In genomic region chr2:28397043-28397381, GRCh38 we compare ENCODE assay signal across 10 cellular contexts. TPM values are rescaled to one million over a fixed set of nuclear protein-coding genes. Genes with fewer than 3 reads are reported as not detected.
DNase-seq lines count a peak whose midpoint lies in the region; ATAC-seq and TF ChIP-seq lines count a peak whose summit lies in the region.
"Had no signal": no experiment of that assay in that cellular context is flagged by ENCODE, and none has a peak within 500 bp of the region (broad histone marks: within the 10 kb centered on the region; RNA-seq: fewer than 3 reads in every experiment).

No MANE protein-coding gene starts in this region.

- peaks cover 17% of the 10 kb centered on the region; the same call in 1 of the 2 replicates for H3K27me3 ChIP-seq in H9 (ENCODE audit: insufficient read depth, low read length)

- H3K36me3 ChIP-seq in mesodermal cell (ENCODE audit: control insufficient read depth, insufficient read depth, low read length), result peaks cover 62% of the 10 kb centered on the region

- no peaks in the 10 kb centered on the region for H4K20me1 ChIP-seq in H9 (ENCODE audit: control insufficient read depth, insufficient read depth, insufficient read length)

- peak overlapping the region; percentile 90 for H3K4me3 ChIP-seq in mesodermal cell (ENCODE audit: extremely low read depth, insufficient read depth, low read length, poor library complexity, severe bottlenecking)

- no peak overlapping the region for H2BK15ac ChIP-seq in H9 (ENCODE audit: low read depth, low read length)

- H2BK5ac ChIP-seq in H9 (ENCODE audit: insufficient read length, low read length), result no peak overlapping the region

- H3K27ac ChIP-seq in caudate nucleus (ENCODE audit: low read depth, low read length) (peak overlapping the region; percentile 92), mesodermal cell (ENCODE audit: low read depth, low read length, severe bottlenecking) (peak overlapping the region; percentile 89), H9 (ENCODE audit: insufficient read length, low read depth, low read length) (no peak overlapping the region)

- H3K4me3 Mint-ChIP-seq in activated naive CD4-positive, alpha-beta T cell treated with anti-CD3 and anti-CD28 coated beads, Interleukin-2, amount 50 U/mL, for 24 hours, result no peak overlapping the region
- no peak overlapping the region for H3K4me3 Mint-ChIP-seq in activated naive CD4-positive, alpha-beta T cell treated with anti-CD3 and anti-CD28 coated beads, Interleukin-2, amount 10 ng/mL, durations not matched to agents 7 days and 5 days
- H3K4me3 Mint-ChIP-seq in type B pancreatic cell, result peak overlapping the region; percentile 66
- H3K4me3 Mint-ChIP-seq in natural killer cell treated with Interleukin-12 subunit alpha and Interleukin-12 subunit beta and Interleukin-15 and Interleukin-18, amount 100 ng/mL, for 72 hours, result no peak overlapping the region
- no peak overlapping the region for H3K4me3 Mint-ChIP-seq in H9
- H3K4me3 Mint-ChIP-seq: neural crest cell had no signal

- peak overlapping the region; percentile 15 for H3K27ac Mint-ChIP-seq in activated naive CD4-positive, alpha-beta T cell treated with anti-CD3 and anti-CD28 coated beads, Interleukin-2, amount 50 U/mL, for 24 hours
- H3K27ac Mint-ChIP-seq in activated naive CD4-positive, alpha-beta T cell treated with anti-CD3 and anti-CD28 coated beads, Interleukin-2, amount 10 ng/mL, durations not matched to agents 7 days and 5 days, result no peak overlapping the region
- H3K27ac Mint-ChIP-seq in type B pancreatic cell, result no peak overlapping the region
- H3K27ac Mint-ChIP-seq in natural killer cell treated with Interleukin-12 subunit alpha and Interleukin-12 subunit beta and Interleukin-15 and Interleukin-18, amount 100 ng/mL, for 72 hours, result no peak overlapping the region
- no peak overlapping the region for H3K27ac Mint-ChIP-seq in H9
- H3K27ac Mint-ChIP-seq: B cell had no signal

- no peaks in the 10 kb centered on the region for H3K27me3 Mint-ChIP-seq in activated naive CD4-positive, alpha-beta T cell treated with anti-CD3 and anti-CD28 coated beads, Interleukin-2, amount 50 U/mL, for 24 hours
- H3K27me3 Mint-ChIP-seq in activated naive CD4-positive, alpha-beta T cell treated with anti-CD3 and anti-CD28 coated beads, Interleukin-2, amount 10 ng/mL, durations not matched to agents 7 days and 5 days, result peaks cover 4% of the 10 kb centered on the region
- H3K27me3 Mint-ChIP-seq in type B pancreatic cell, result peaks cover 12% of the 10 kb centered on the region
- H3K27me3 Mint-ChIP-seq in natural killer cell treated with Interleukin-12 subunit alpha and Interleukin-12 subunit beta and Interleukin-15 and Interleukin-18, amount 100 ng/mL, for 72 hours, result no peaks in the 10 kb centered on the region
- H3K27me3 Mint-ChIP-seq in H9 (ENCODE audit: low read depth), result peaks cover 4% of the 10 kb centered on the region

- peaks cover 12% of the 10 kb centered on the region for H3K4me1 Mint-ChIP-seq in activated naive CD4-positive, alpha-beta T cell treated with anti-CD3 and anti-CD28 coated beads, Interleukin-2, amount 50 U/mL, for 24 hours
- peaks cover 21% of the 10 kb centered on the region for H3K4me1 Mint-ChIP-seq in activated naive CD4-positive, alpha-beta T cell treated with anti-CD3 and anti-CD28 coated beads, Interleukin-2, amount 10 ng/mL, durations not matched to agents 7 days and 5 days
- peaks cover 18% of the 10 kb centered on the region for H3K4me1 Mint-ChIP-seq in type B pancreatic cell (ENCODE audit: unreplicated experiment)
- H3K4me1 Mint-ChIP-seq in natural killer cell treated with Interleukin-12 subunit alpha and Interleukin-12 subunit beta and Interleukin-15 and Interleukin-18, amount 100 ng/mL, for 72 hours (ENCODE audit: low read depth in 2 of 2), result peaks cover 34 to 42% of the 10 kb centered on the region in 2 donors
- peaks cover 17 to 18% of the 10 kb centered on the region in 2 experiments for H3K4me1 Mint-ChIP-seq in H9

- H3K14ac ChIP-seq in H9 (ENCODE audit: insufficient read depth, low read length), result no peak overlapping the region

- H4K5ac ChIP-seq in H9 (ENCODE audit: insufficient read length, low read depth, low read length), result no peak overlapping the region

- no peak overlapping the region for H2AFZ ChIP-seq in H9 (ENCODE audit: low read length)

- no peak overlapping the region for H3K18ac ChIP-seq in H9 (ENCODE audit: insufficient read length, low read depth, low read length)

- no peak overlapping the region for H2AK5ac ChIP-seq in H9 (ENCODE audit: insufficient read length, low read length)

- CTCF ChIA-PET in activated naive CD4-positive, alpha-beta T cell treated with anti-CD3 and anti-CD28 coated beads, Interleukin-2, amount 10 ng/mL, durations not matched to agents 7 days and 5 days (lab: Charles Lee), result interaction anchor here (0.6 kb wide), 1 partner anchor 11 kb away, joined by 3 read pairs; no protein-coding TSS in a partner anchor

- H3K4ac ChIP-seq in H9 (ENCODE audit: low read depth, low read length), result no peak overlapping the region

- no peak overlapping the region for H4K8ac ChIP-seq in H9 (replicated peaks; ENCODE audit: insufficient read length, low read depth, low read length)

- H3K23me2 ChIP-seq in H9 (ENCODE audit: insufficient read length, low read depth, low read length, poor library complexity, severe bottlenecking), result peaks cover 9% of the 10 kb centered on the region

- no peak overlapping the region for H3K4me2 ChIP-seq in H9 (ENCODE audit: insufficient read depth, insufficient read length, low read length)

- peak; percentile 21 for TF ChIP-seq CTCF in type B pancreatic cell (conservative IDR thresholded peaks at IDR 0.05)
- no peak for TF ChIP-seq CTCF in H9 (conservative IDR thresholded peaks at IDR 0.05)

- H3K56ac ChIP-seq in H9 (ENCODE audit: insufficient read length, low read depth, low read length), result no peak overlapping the region

- WGBS in mesodermal cell (ENCODE audit: insufficient coverage in 2 of 2), 2 experiments, result 0% methylated on average over 1 of the region's 2 CpGs; no CpG with 5 or more reads in 1 of the 2 experiments
- whole genome bisulfite sequencing in H9 (ENCODE audit: extremely low coverage, insufficient read length, low lambda C conversion rate), result no CpG with 5 or more reads among the region's 2 CpGs

- no peak overlapping the region for H3K9ac ChIP-seq in H9 (ENCODE audit: extremely low read depth, insufficient read length, low read length)

- no peaks in the 10 kb centered on the region for H3K79me2 ChIP-seq in H9 (ENCODE audit: insufficient read depth, low read length)

- no peak for DNase-seq in activated naive CD4-positive, alpha-beta T cell treated with anti-CD3 and anti-CD28 coated beads, Interleukin-2, amount 10 ng/mL, durations not matched to agents 7 days and 5 days
- no peak for DNase-seq in caudate nucleus (lab: John Stamatoyannopoulos, UW)
- no peak for DNase-seq in type B pancreatic cell (ENCODE audit: extremely low spot score, unreplicated experiment)
- DNase-seq in natural killer cell treated with Interleukin-12 subunit alpha and Interleukin-12 subunit beta and Interleukin-15 and Interleukin-18, amount 100 ng/mL, for 72 hours (ENCODE audit: low spot score), result no peak
- DNase-seq in H9, result no peak

- no peak overlapping the region for H2BK12ac ChIP-seq in H9 (ENCODE audit: insufficient read length, low read depth, low read length)

- H3K23ac ChIP-seq in H9 (ENCODE audit: insufficient read length, low read depth, low read length), result no peak overlapping the region

- no peak overlapping the region for H3T11ph ChIP-seq in H9 (ENCODE audit: low read length)

- no peaks in the 10 kb centered on the region for H3K9me3 Mint-ChIP-seq in activated naive CD4-positive, alpha-beta T cell treated with anti-CD3 and anti-CD28 coated beads, Interleukin-2, amount 50 U/mL, for 24 hours
- no peaks in the 10 kb centered on the region for H3K9me3 Mint-ChIP-seq in activated naive CD4-positive, alpha-beta T cell treated with anti-CD3 and anti-CD28 coated beads, Interleukin-2, amount 10 ng/mL, durations not matched to agents 7 days and 5 days
- no peaks in the 10 kb centered on the region for H3K9me3 Mint-ChIP-seq in type B pancreatic cell
- no peaks in the 10 kb centered on the region for H3K9me3 Mint-ChIP-seq in natural killer cell treated with Interleukin-12 subunit alpha and Interleukin-12 subunit beta and Interleukin-15 and Interleukin-18, amount 100 ng/mL, for 72 hours
- no peaks in the 10 kb centered on the region for H3K9me3 Mint-ChIP-seq in H9
- H3K9me3 Mint-ChIP-seq: neural crest cell had no signal

- no peak overlapping the region for H2BK120ac ChIP-seq in H9 (ENCODE audit: low read depth, low read length, poor library complexity, severe bottlenecking)

- peaks cover 4% of the 10 kb centered on the region for H3K36me3 Mint-ChIP-seq in activated naive CD4-positive, alpha-beta T cell treated with anti-CD3 and anti-CD28 coated beads, Interleukin-2, amount 50 U/mL, for 24 hours
- peaks cover 27% of the 10 kb centered on the region for H3K36me3 Mint-ChIP-seq in activated naive CD4-positive, alpha-beta T cell treated with anti-CD3 and anti-CD28 coated beads, Interleukin-2, amount 10 ng/mL, durations not matched to agents 7 days and 5 days
- H3K36me3 Mint-ChIP-seq in type B pancreatic cell (peaks cover 9% of the 10 kb centered on the region), H9 (ENCODE audit: insufficient read depth in 1 of 3, low read depth in 3 of 3) (no peaks in the 10 kb centered on the region)
- H3K36me3 Mint-ChIP-seq in natural killer cell treated with Interleukin-12 subunit alpha and Interleukin-12 subunit beta and Interleukin-15 and Interleukin-18, amount 100 ng/mL, for 72 hours, result peaks cover 10% of the 10 kb centered on the region

- H2BK20ac ChIP-seq in H9 (ENCODE audit: low read depth, low read length, poor library complexity, severe bottlenecking), result no peak overlapping the region

- no peaks in the 10 kb centered on the region for H3K79me1 ChIP-seq in H9 (ENCODE audit: insufficient read depth, low read depth, low read length, poor library complexity, severe bottlenecking)

- H4K91ac ChIP-seq in H9 (ENCODE audit: insufficient read length, low read depth, low read length), result no peak overlapping the region

- ATAC-seq in natural killer cell treated with Interleukin-12 subunit alpha and Interleukin-12 subunit beta and Interleukin-15 and Interleukin-18, amount 100 ng/mL, for 72 hours, result no peak
- no peak for ATAC-seq in HG03521 (IDR thresholded peaks at IDR 0.05; ENCODE audit: unreplicated experiment)

- no peaks in the 10 kb centered on the region for H3K9me3 ChIP-seq in mesodermal cell (ENCODE audit: control insufficient read depth, low read length)
- H3K9me3 ChIP-seq in H9 (ENCODE audit: control insufficient read depth, low read depth, low read length), result no peaks in the 10 kb centered on the region

- H3K4me1 ChIP-seq in mesodermal cell (ENCODE audit: control insufficient read depth, insufficient read depth, low read length, poor library complexity, severe bottlenecking) (peaks cover 53% of the 10 kb centered on the region), H9 (ENCODE audit: insufficient read depth, low read length) (no peaks in the 10 kb centered on the region)

RNA-seq across cellular contexts. Expression of gene FOSL2, which starts 4.4 kb away (rescaled TPM):
- 27.5 TPM for polyA plus RNA-seq in mesodermal cell (2013, experiment 1 of 2)
- polyA plus RNA-seq in mesodermal cell (2013, experiment 2 of 2), result 28.4 TPM
- total RNA-seq in type B pancreatic cell (ENCODE audit: low replicate concordance) (42.1 and 100 TPM in 2 replicates), H9 (2021) (7.3 and 7.4 TPM in 2 replicates)
- total RNA-seq in natural killer cell treated with Interleukin-12 subunit alpha and Interleukin-12 subunit beta and Interleukin-15 and Interleukin-18, amount 100 ng/mL, for 72 hours, result 10 to 100 TPM; 44.5 to 52.5 TPM
